ENCODE assay signal across 15 cellular contexts in the genomic region with DNA sequence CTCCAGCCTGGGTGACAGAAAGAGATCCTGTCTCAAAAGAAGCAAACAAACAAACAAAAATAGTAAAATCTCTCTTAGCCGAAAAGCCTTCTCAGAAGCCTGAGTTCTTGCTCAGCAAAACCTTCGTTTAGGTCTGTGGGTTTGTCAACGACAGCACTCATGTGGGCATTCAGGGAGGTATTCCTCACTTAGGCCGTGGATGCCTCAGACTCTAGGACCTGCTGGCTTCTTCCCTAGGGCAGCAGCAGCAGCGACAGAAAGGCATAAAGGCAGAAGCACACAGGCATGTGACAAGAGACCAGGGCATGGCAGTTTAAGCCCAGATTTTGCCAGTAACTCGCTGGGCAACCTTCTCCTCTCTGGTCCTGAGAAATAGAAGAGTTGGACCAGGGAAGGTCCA. TPM values are rescaled to one million over a fixed set of nuclear protein-coding genes. Genes with fewer than 3 reads are reported as not detected.
DNase-seq lines count a peak whose midpoint lies in the region; ATAC-seq and TF ChIP-seq lines count a peak whose summit lies in the region.
"Had no signal": no experiment of that assay in that cellular context is flagged by ENCODE, and none has a peak within 500 bp of the region (broad histone marks: within the 10 kb centered on the region; RNA-seq: fewer than 3 reads in every experiment).

No MANE protein-coding gene starts in this region.

- TF ChIP-seq POLR2A in heart left ventricle (IDR thresholded peaks at IDR 0.05), result no peak

- no peak overlapping the region for H3K4me3 Mint-ChIP-seq in nephron

- peak overlapping the region; percentile 23 to 82 (median 66) for H3K27ac Mint-ChIP-seq in nephron

- ATAC-seq in heart left ventricle (no peak), GM21723 (IDR thresholded peaks at IDR 0.05; ENCODE audit: unreplicated experiment) (no peak)
- ATAC-seq: GM12878 had no signal

- H3K4me1 ChIP-seq in heart left ventricle (no peaks in the 10 kb centered on the region), tibial artery (peaks cover 0 to 31% (median 3%) of the 10 kb centered on the region in 4 donors)
- H3K4me1 ChIP-seq: BLaER1, HAP-1 had no signal

- WGBS in heart left ventricle, 4 donors, result 80 to 87% (median 84%) methylated on average over 6 of the region's 6 CpGs

- peaks cover 2% of the 10 kb centered on the region for H3K9me3 Mint-ChIP-seq in nephron

- H3K27me3 Mint-ChIP-seq in nephron (ENCODE audit: low read depth), result peaks cover 9% of the 10 kb centered on the region

- TF ChIP-seq CTCF in heart left ventricle (IDR thresholded peaks at IDR 0.05) (no peak), nephron (IDR thresholded peaks at IDR 0.05; ENCODE audit: unreplicated experiment in 3 of 3) (no peak), tibial artery (IDR thresholded peaks at IDR 0.05) (no peak)

- intact Hi-C loops in cardiac septum (cut with DNase I), result no loop called here
- intact Hi-C loops in heart left ventricle (cut with DNase I), result no loop called here
- intact Hi-C loops in tibial artery (cut with DNase I; ENCODE audit: low total_unique reads), result no loop called here

- H3K4me3 ChIP-seq in heart left ventricle (no peak overlapping the region), tibial artery (no peak overlapping the region)
- H3K4me3 ChIP-seq: BLaER1, GM12878, HAP-1 had no signal

- H3K9me3 ChIP-seq in heart left ventricle, result peaks cover 0 to 5% (median 0%) of the 10 kb centered on the region in 12 donors
- H3K9me3 ChIP-seq in tibial artery, result peaks cover 0 to 3% (median 0%) of the 10 kb centered on the region in 3 donors
- H3K9me3 ChIP-seq: HAP-1 had no signal

- DNase-seq in cardiac septum (ENCODE audit: low spot score) (peak; percentile 43), heart left ventricle (no peak), SK-N-DZ (ENCODE audit: low spot score) (peak; percentile 45), tibial artery (no peak), inferior parietal cortex (ENCODE audit: extremely low spot score) (no peak), T1000 (lab: John Stamatoyannopoulos, UW) (no peak)
- DNase-seq: 8988T, AML-193, DMS 273 treated with DMSO at 0.1 percent for 48 hours, IMR-90 had no signal

- H3K27ac ChIP-seq in heart left ventricle (no peak overlapping the region), tibial artery (peak overlapping the region; percentile 48 to 66)
- H3K27ac ChIP-seq: BLaER1 had no signal

- H3K36me3 ChIP-seq in heart left ventricle (no peaks in the 10 kb centered on the region), tibial artery (no peaks in the 10 kb centered on the region)
- H3K36me3 ChIP-seq: BLaER1, HAP-1 had no signal

- peaks cover 0 to 3% (median 0%) of the 10 kb centered on the region in 9 donors for H3K27me3 ChIP-seq in heart left ventricle
- H3K27me3 ChIP-seq in tibial artery, result no peaks in the 10 kb centered on the region

- H3K36me3 Mint-ChIP-seq in nephron (ENCODE audit: low read depth), result no peaks in the 10 kb centered on the region

- peaks cover 12% of the 10 kb centered on the region for H3K4me1 Mint-ChIP-seq in nephron

RNA-seq across cellular contexts. Expression of a gene that starts 17.1 kb away (rescaled TPM):
- total RNA-seq in cardiac septum (7.2 TPM), heart left ventricle (10 to 100 TPM in 3 of 9 donors, 1 to 10 TPM in 6; 5.6 to 23.3 (median 8.6) TPM)
- polyA plus RNA-seq in heart left ventricle, result 1 to 10 TPM; 2.5 to 6.7 TPM
- polyA plus RNA-seq in SK-N-DZ (2014; cell fraction: cytosol; rRNA removed), result 16.4 and 21.8 TPM in 2 replicates
- polyA plus RNA-seq in SK-N-DZ (2014; cell fraction: nucleus; rRNA removed), result 15.0 and 25.4 TPM in 2 replicates

RNA-seq across cellular contexts. Expression of a gene that starts 55.2 kb away (rescaled TPM):
- total RNA-seq in cardiac septum (0.59 TPM), heart left ventricle (1 to 10 TPM in 3 of 9 donors, under 1 TPM in 6; 0.09 to 2.4 (median 0.23) TPM)
- polyA plus RNA-seq in heart left ventricle, result under 1 TPM; 0.12 to 0.27 TPM
- polyA plus RNA-seq in SK-N-DZ (2014; cell fraction: cytosol; rRNA removed), result 6.3 and 9.3 TPM in 2 replicates
- polyA plus RNA-seq in SK-N-DZ (2014; cell fraction: nucleus; rRNA removed), result 2.3 TPM in 2 replicates
- total RNA-seq: IMR-90 had no signal

Comparison
In these comparisons a context has a peak if more than half of its experiments do, and no peak if none do; other contexts are left out.
1. DNase-seq: peak in cardiac septum (single experiment) and SK-N-DZ (single experiment); none in heart left ventricle (0 of 5), tibial artery (0 of 2), inferior parietal cortex (single experiment) and T1000 (single experiment).
2. H3K27ac ChIP-seq: peak in tibial artery (2 of 2); none in heart left ventricle (0 of 12).